Comparison of ENCODE assay signal across 9 cellular contexts in genomic region chr14:38208825-38209562, GRCh38. TPM values are rescaled to one million over a fixed set of nuclear protein-coding genes. Genes with fewer than 3 reads are reported as not detected.
DNase-seq lines count a peak whose midpoint lies in the region; ATAC-seq and TF ChIP-seq lines count a peak whose summit lies in the region.
"Had no signal": no experiment of that assay in that cellular context is flagged by ENCODE, and none has a peak within 500 bp of the region (broad histone marks: within the 10 kb centered on the region; RNA-seq: fewer than 3 reads in every experiment).

No MANE protein-coding gene starts in this region.

- no peaks in the 10 kb centered on the region for H4K20me1 ChIP-seq in fibroblast of lung (ENCODE audit: control insufficient read depth, extremely low read depth, insufficient read depth, low read length)

- H3K27ac ChIP-seq in fibroblast of lung (ENCODE audit: insufficient read depth, low read length) (peak overlapping the region; percentile 67), testis (no peak overlapping the region)

- H3K36me3 Mint-ChIP-seq in neural crest cell (ENCODE audit: low read depth): peaks cover 3% of the 10 kb centered on the region

- H3K79me2 ChIP-seq in fibroblast of lung (ENCODE audit: control insufficient read depth, insufficient read depth, low read length): peaks cover 17% of the 10 kb centered on the region

- H3K4me1 Mint-ChIP-seq in neural crest cell: peaks cover 21% of the 10 kb centered on the region

- H3K4me2 ChIP-seq in fibroblast of lung (ENCODE audit: extremely low read depth, insufficient read depth, low read length): peak overlapping the region; percentile 99

- H3K36me3 ChIP-seq in fibroblast of lung (ENCODE audit: control insufficient read depth, insufficient read depth, low read length) (no peaks in the 10 kb centered on the region), testis (ENCODE audit: low read depth, missing control alignments) (no peaks in the 10 kb centered on the region)

- DNase-seq in DMS153 treated with DMSO at 0.1 percent for 48 hours (lab: John Stamatoyannopoulos, UW; ENCODE audit: unreplicated experiment): peak; percentile 28
- peak; percentile 68 for DNase-seq in NCI-H748 (lab: John Stamatoyannopoulos, UW; ENCODE audit: unreplicated experiment)
- DNase-seq in fibroblast of lung (ENCODE audit: low read depth in 2 of 2): peak; percentile 60 to 69
- DNase-seq in neural crest cell (ENCODE audit: low read depth, low spot score): no peak
- DNase-seq in testis: no peak
- DNase-seq in GM20000 (ENCODE audit: low spot score): no peak

- H3K9me3 ChIP-seq in fibroblast of lung (ENCODE audit: control insufficient read depth, insufficient read depth, low read depth, low read length) (no peaks in the 10 kb centered on the region), testis (no peaks in the 10 kb centered on the region)

- H3K27me3 Mint-ChIP-seq in neural crest cell (ENCODE audit: low read depth): peaks cover 95% of the 10 kb centered on the region

- H3K4me3 ChIP-seq in fibroblast of lung (replicated peaks in 1 of 4; ENCODE audit: control extremely low read depth in 1 of 4, insufficient read depth in 1 of 4, low read depth in 3 of 4, low read length in 4 of 4): peak overlapping the region; percentile 46 to 71 (median 62)
- H3K4me3 ChIP-seq in testis: peak overlapping the region in 1 of 2 donors; percentile 34

- peak overlapping the region; percentile 65 for H3K9ac ChIP-seq in fibroblast of lung (ENCODE audit: insufficient read depth, low read length)

- WGBS in testis, 2 donors: 1 to 3% methylated on average over 29 to 40 of the region's 53 CpGs

- H3K27me3 ChIP-seq in fibroblast of lung (ENCODE audit: control insufficient read depth, insufficient read depth, low read length) (no peaks in the 10 kb centered on the region), testis (no peaks in the 10 kb centered on the region)

- ATAC-seq in HG02981 (IDR thresholded peaks at IDR 0.05; ENCODE audit: unreplicated experiment): no peak
- ATAC-seq in HG02852 (IDR thresholded peaks at IDR 0.05; ENCODE audit: unreplicated experiment): no peak

- TF ChIP-seq CTCF in fibroblast of lung (conservative IDR thresholded peaks at IDR 0.05 in 1 of 2, IDR thresholded peaks at IDR 0.05 in 1 of 2; ENCODE audit: low read depth in 1 of 2, low read length in 2 of 2) (peak; percentile 38 to 39), neural crest cell (conservative IDR thresholded peaks at IDR 0.05) (peak; percentile 44), testis (IDR thresholded peaks at IDR 0.05) (no peak), GM20000 (IDR thresholded peaks at IDR 0.05; ENCODE audit: extremely low read depth, missing control alignments) (no peak)

- H3K4me1 ChIP-seq in fibroblast of lung (ENCODE audit: control insufficient read depth, extremely low read depth, insufficient read depth, low read length) (peaks cover 9% of the 10 kb centered on the region), testis (peaks cover 3% of the 10 kb centered on the region)

- H3K27ac Mint-ChIP-seq in neural crest cell (ENCODE audit: unreplicated experiment): no peak overlapping the region

- intact Hi-C loops in testis (cut with DNase I; ENCODE audit: low total_unique reads): no loop called here

- H3K4me3 Mint-ChIP-seq in neural crest cell: peak overlapping the region; percentile 73

- no peak for TF ChIP-seq POLR2A in testis (IDR thresholded peaks at IDR 0.05)

- peaks cover 2% of the 10 kb centered on the region for H3K9me3 Mint-ChIP-seq in neural crest cell

- H2AFZ ChIP-seq in fibroblast of lung (ENCODE audit: low read length): peak overlapping the region; percentile 78

RNA-seq across cellular contexts. Expression of gene SSTR1, which starts 1.3 kb away (rescaled TPM):
- total RNA-seq in fibroblast of lung (1.8 and 3.0 TPM in 2 replicates), neural crest cell (not detected in 2 replicates), testis (under 1 TPM; 0.19 to 0.31 TPM)
- polyA plus RNA-seq in fibroblast of lung (7.8 and 10.5 TPM in 2 replicates), testis (ENCODE audit: insufficient read depth, low read depth, low replicate concordance) (0.45 TPM)
- 6.7 and 9.1 TPM in 2 replicates for polyA plus RNA-seq in fibroblast of lung (2012)
- 13.5 and 19.0 TPM in 2 replicates for polyA minus RNA-seq in fibroblast of lung (ENCODE audit: low replicate concordance)
- total RNA-seq: dermis microvascular lymphatic vessel endothelial cell had no signal

RNA-seq across cellular contexts. Expression of gene CLEC14A, which starts 46.9 kb away (rescaled TPM):
- total RNA-seq in fibroblast of lung (2.6 and 5.3 TPM in 2 replicates), neural crest cell (not detected in 2 replicates), testis (1 to 10 TPM; 7.9 to 9.7 TPM)
- polyA plus RNA-seq in fibroblast of lung (3.9 and 8.3 TPM in 2 replicates), testis (ENCODE audit: insufficient read depth, low read depth, low replicate concordance) (11.4 TPM)
- 4.1 and 8.8 TPM in 2 replicates for polyA plus RNA-seq in fibroblast of lung (2012)
- 1.7 and 6.5 TPM in 2 replicates for polyA minus RNA-seq in fibroblast of lung (ENCODE audit: low replicate concordance)

Comparison
In these comparisons a context has a peak if more than half of its experiments do, and no peak if none do; other contexts are left out.
1. DNase-seq: peak in DMS153 treated with DMSO at 0.1 percent for 48 hours (single experiment), NCI-H748 (single experiment) and fibroblast of lung (2 of 2); none in neural crest cell (single experiment), testis (single experiment) and GM20000 (single experiment).
2. CTCF ChIP-seq: peak in fibroblast of lung (2 of 2) and neural crest cell (single experiment); none in testis (0 of 3) and GM20000 (single experiment).